In genomic region chr6:159311618-159312017, GRCh38 we compare ENCODE assay signal across 16 cellular contexts.
DNase-seq lines count a peak whose midpoint lies in the region; ATAC-seq, FAIRE-seq and TF ChIP-seq lines count a peak whose summit lies in the region.
"Had no signal": no experiment of that assay in that cellular context is flagged by ENCODE, and none has a peak within 500 bp of the region (broad histone marks: within the 10 kb centered on the region; RNA-seq: fewer than 3 reads in every experiment).

No MANE protein-coding gene starts in this region.

- H3K23me2 ChIP-seq in H9 (ENCODE audit: insufficient read length, low read depth, low read length, poor library complexity, severe bottlenecking), result no peaks in the 10 kb centered on the region

- H3K4me2 ChIP-seq in DND-41 (ENCODE audit: insufficient read depth, low read length) (no peak overlapping the region), H9 (ENCODE audit: insufficient read depth, insufficient read length, low read length) (no peak overlapping the region), HepG2 (ENCODE audit: low read depth, low read length) (no peak overlapping the region)

- ATAC-seq in DND-41 (ENCODE audit: insufficient read depth, low read depth) (no peak; the same call in 2 of the 3 replicates), WTC11 (peak; percentile 77), HepG2 (peak; percentile 78), GM18517 (IDR thresholded peaks at IDR 0.05; ENCODE audit: unreplicated experiment) (no peak), HG02763 (IDR thresholded peaks at IDR 0.05; ENCODE audit: unreplicated experiment) (no peak)
- ATAC-seq: activated naive CD8-positive, alpha-beta T cell treated with anti-CD3 and anti-CD28 coated beads, Interleukin-2, amount 50 U/mL, for 24 hours had no signal

- H2AFZ ChIP-seq in DND-41 (ENCODE audit: low read depth, low read length) (no peak overlapping the region), H9 (ENCODE audit: low read length) (no peak overlapping the region), HepG2 (ENCODE audit: low read length) (no peak overlapping the region)

- H3K18ac ChIP-seq in H9 (ENCODE audit: insufficient read length, low read depth, low read length), result no peak overlapping the region

- H2BK12ac ChIP-seq in H9 (ENCODE audit: insufficient read length, low read depth, low read length), result no peak overlapping the region

- no peak overlapping the region for H3K56ac ChIP-seq in H9 (ENCODE audit: insufficient read length, low read depth, low read length)

- H3K9me3 ChIP-seq in DND-41 (ENCODE audit: insufficient read depth, low read length, severe bottlenecking), result no peaks in the 10 kb centered on the region
- H3K9me3 ChIP-seq in H9 (ENCODE audit: control insufficient read depth, low read depth, low read length), result no peaks in the 10 kb centered on the region
- no peaks in the 10 kb centered on the region for H3K9me3 ChIP-seq in HepG2 (ENCODE audit: low read length)
- H3K9me3 ChIP-seq: ovary had no signal

- no peak overlapping the region for H4K5ac ChIP-seq in H9 (ENCODE audit: insufficient read length, low read depth, low read length)

- POLR2A ChIA-PET in WTC11 (lab: Charles Lee), result no interaction called here
- POLR2A ChIA-PET in HepG2 (lab: Yijun Ruan, JAX), result no interaction called here

- no peak overlapping the region for H2BK20ac ChIP-seq in H9 (ENCODE audit: low read depth, low read length, poor library complexity, severe bottlenecking)

- peaks cover 8% of the 10 kb centered on the region for H3K27me3 ChIP-seq in DND-41 (ENCODE audit: insufficient read depth, low read length, poor library complexity)
- no peaks in the 10 kb centered on the region for H3K27me3 ChIP-seq in H9 (ENCODE audit: insufficient read depth, low read length)
- H3K27me3 ChIP-seq in HepG2 (ENCODE audit: control insufficient read depth in 1 of 2, insufficient read depth in 2 of 2, low read length in 2 of 2), result no peaks in the 10 kb centered on the region; a peak in 1 of 5 replicates
- H3K27me3 ChIP-seq in dorsolateral prefrontal cortex, result peaks cover 0 to 7% (median 0%) of the 10 kb centered on the region in 45 donors
- H3K27me3 ChIP-seq: ovary had no signal

- no peaks in the 10 kb centered on the region for H3K4me1 ChIP-seq in DND-41 (ENCODE audit: insufficient read depth, low read length)
- H3K4me1 ChIP-seq in H9 (ENCODE audit: insufficient read depth, low read length), result no peaks in the 10 kb centered on the region
- H3K4me1 ChIP-seq in HepG2 (ENCODE audit: insufficient read depth, low read length), result no peaks in the 10 kb centered on the region

- H3K79me2 ChIP-seq in DND-41 (ENCODE audit: insufficient read depth, low read length) (no peaks in the 10 kb centered on the region), H9 (ENCODE audit: insufficient read depth, low read length) (no peaks in the 10 kb centered on the region), HepG2 (ENCODE audit: insufficient read depth, low read length) (no peaks in the 10 kb centered on the region)

- no TSS peak for BruUV-seq in HepG2 (replicated peaks; lab: Mats Ljungman, UMichigan)

- no peak for FAIRE-seq in HepG2 (lab: Jason Lieb, UNC)
- FAIRE-seq: colon had no signal

- H2BK15ac ChIP-seq in H9 (ENCODE audit: low read depth, low read length), result no peak overlapping the region

- CTCF ChIA-PET in WTC11 (lab: Charles Lee) (interaction anchor here (0.8 to 1.9 kb wide), 7 partner anchors 58 to 322 kb away, joined by 3 to 7 read pairs (median 3); partner anchors contain the start of gene FNDC1), HepG2 (lab: Yijun Ruan, JAX; ENCODE audit: low intra/inter-chr PET ratio, low total read pairs) (no interaction called here)

- H3K9me3 Mint-ChIP-seq in H9, result peaks cover 0 to 39% of the 10 kb centered on the region in 2 experiments; a peak in 2 of 5 replicates
- peaks cover 15% of the 10 kb centered on the region for H3K9me3 Mint-ChIP-seq in WTC11
- H3K9me3 Mint-ChIP-seq: activated B cell treated with CpG ODN at 0.5 μM for 24 hours; activated naive CD8-positive, alpha-beta T cell treated with anti-CD3 and anti-CD28 coated beads, Interleukin-2, amount 50 U/mL, for 24 hours had no signal

- H2BK120ac ChIP-seq in H9 (ENCODE audit: low read depth, low read length, poor library complexity, severe bottlenecking), result no peak overlapping the region

- H3K9ac ChIP-seq in DND-41 (ENCODE audit: low read depth, low read length) (no peak overlapping the region), H9 (ENCODE audit: extremely low read depth, insufficient read length, low read length) (no peak overlapping the region), HepG2 (ENCODE audit: insufficient read depth, low read depth, low read length) (no peak overlapping the region)

- H2BK5ac ChIP-seq in H9 (ENCODE audit: insufficient read length, low read length), result no peak overlapping the region

- peak; percentile 28 for TF ChIP-seq CTCF in DND-41 (IDR thresholded peaks at IDR 0.05; ENCODE audit: borderline replicate concordance, extremely low read depth, low read length, poor library complexity, severe bottlenecking)
- TF ChIP-seq CTCF in H9 (conservative IDR thresholded peaks at IDR 0.05), result peak; percentile 39; the same call in 2 of the 3 replicates
- TF ChIP-seq CTCF in WTC11 (IDR thresholded peaks at IDR 0.05), result no peak
- no peak for TF ChIP-seq CTCF in HepG2 (CRISPR knock-in tag; IDR thresholded peaks at IDR 0.05)
- no peak for TF ChIP-seq CTCF in dorsolateral prefrontal cortex (IDR thresholded peaks at IDR 0.05 in 54 of 56, conservative IDR thresholded peaks at IDR 0.05 in 2 of 56; ENCODE audit: low read depth in 1 of 56, partially characterized antibody in 56 of 56)

- H3K4ac ChIP-seq in H9 (ENCODE audit: low read depth, low read length), result no peak overlapping the region

- H3K27ac ChIP-seq in DND-41 (ENCODE audit: low read length) (no peak overlapping the region), H9 (ENCODE audit: insufficient read length, low read depth, low read length) (no peak overlapping the region), HepG2 (ENCODE audit: extremely low read length, insufficient read depth, low read length) (no peak overlapping the region), dorsolateral prefrontal cortex (no peak overlapping the region)
- H3K27ac ChIP-seq: ovary had no signal

- H3K23ac ChIP-seq in H9 (ENCODE audit: insufficient read length, low read depth, low read length), result no peak overlapping the region

- H4K20me1 ChIP-seq in DND-41 (ENCODE audit: insufficient read depth, low read length) (no peaks in the 10 kb centered on the region), H9 (ENCODE audit: control insufficient read depth, insufficient read depth, insufficient read length) (no peaks in the 10 kb centered on the region), HepG2 (ENCODE audit: insufficient read depth, low read length) (no peaks in the 10 kb centered on the region)

- H3K36me3 ChIP-seq in DND-41 (ENCODE audit: insufficient read depth, low read length) (no peaks in the 10 kb centered on the region), HepG2 (replicated peaks in 1 of 2; ENCODE audit: control insufficient read depth in 1 of 2, insufficient read depth in 2 of 2, low read length in 2 of 2) (no peaks in the 10 kb centered on the region)
- H3K36me3 ChIP-seq: ovary had no signal

- H3K27me3 Mint-ChIP-seq in H9 (ENCODE audit: low read depth), result no peaks in the 10 kb centered on the region; the same call in 1 of the 2 replicates
- H3K27me3 Mint-ChIP-seq in WTC11 (ENCODE audit: low read depth), result no peaks in the 10 kb centered on the region; the same call in 1 of the 2 replicates
- H3K27me3 Mint-ChIP-seq: activated B cell treated with CpG ODN at 0.5 μM for 24 hours; activated naive CD8-positive, alpha-beta T cell treated with anti-CD3 and anti-CD28 coated beads, Interleukin-2, amount 50 U/mL, for 24 hours had no signal

- H3K4me1 Mint-ChIP-seq in H9, result no peaks in the 10 kb centered on the region
- H3K4me1 Mint-ChIP-seq in WTC11, result no peaks in the 10 kb centered on the region
- H3K4me1 Mint-ChIP-seq: activated B cell treated with CpG ODN at 0.5 μM for 24 hours; activated naive CD8-positive, alpha-beta T cell treated with anti-CD3 and anti-CD28 coated beads, Interleukin-2, amount 50 U/mL, for 24 hours had no signal

- in situ Hi-C loops in HepG2 (cut with HindIII; ENCODE audit: extremely low pct_ligation_motif_present, low pct_unique_long_range_greater_than_20kb), result no loop called here

- TF ChIP-seq EP300 in HepG2 (IDR thresholded peaks at IDR 0.05; ENCODE audit: low read depth in 2 of 2, low read length in 2 of 2) (no peak), HepG2 (CRISPR knock-in tag; IDR thresholded peaks at IDR 0.05; ENCODE audit: borderline replicate concordance) (no peak)

- no peak for DNase-seq in DND-41
- no peak for DNase-seq in H9
- DNase-seq in WTC11 (ENCODE audit: low spot score), result no peak
- no peak for DNase-seq in HepG2 (ENCODE audit: low spot score)
- no peak for DNase-seq in AG08395 (ENCODE audit: low spot score)
- DNase-seq in dorsolateral prefrontal cortex, result no peak
- DNase-seq: activated B cell treated with CpG ODN at 0.5 μM for 24 hours; activated naive CD8-positive, alpha-beta T cell treated with anti-CD3 and anti-CD28 coated beads, Interleukin-2, amount 50 U/mL, for 24 hours; DMS79; Kasumi-1; NCI-H187 treated with DMSO at 0.1 percent for 48 hours; ovary; stimulated activated CD4-positive, alpha-beta T cell treated with anti-CD3 and anti-CD28 coated beads, Interleukin-15, amount 100 ng/mL, for 24 hours had no signal

- H3K4me3 Mint-ChIP-seq in H9 (no peak overlapping the region), WTC11 (no peak overlapping the region)
- H3K4me3 Mint-ChIP-seq: activated B cell treated with CpG ODN at 0.5 μM for 24 hours; activated naive CD8-positive, alpha-beta T cell treated with anti-CD3 and anti-CD28 coated beads, Interleukin-2, amount 50 U/mL, for 24 hours had no signal

- H4K8ac ChIP-seq in H9 (replicated peaks; ENCODE audit: insufficient read length, low read depth, low read length), result no peak overlapping the region

- intact Hi-C loops in HepG2 (cut with micrococcal nuclease; ENCODE audit: unreplicated experiment), result no loop called here
- intact Hi-C loops in dorsolateral prefrontal cortex (cut with DNase I), result no loop called here

- no peak overlapping the region for H3K14ac ChIP-seq in H9 (ENCODE audit: insufficient read depth, low read length)

- no peak overlapping the region for H3T11ph ChIP-seq in H9 (ENCODE audit: low read length)

- no peaks in the 10 kb centered on the region for H3K79me1 ChIP-seq in H9 (ENCODE audit: insufficient read depth, low read depth, low read length, poor library complexity, severe bottlenecking)

- TF ChIP-seq POLR2A in HepG2 (IDR thresholded peaks at IDR 0.05; ENCODE audit: insufficient read depth in 1 of 2, low read depth in 2 of 2, low read length in 2 of 2), result no peak

- H3K27ac Mint-ChIP-seq in H9 (no peak overlapping the region; a peak in 1 of 7 replicates), WTC11 (no peak overlapping the region)
- H3K27ac Mint-ChIP-seq: activated B cell treated with CpG ODN at 0.5 μM for 24 hours; activated naive CD8-positive, alpha-beta T cell treated with anti-CD3 and anti-CD28 coated beads, Interleukin-2, amount 50 U/mL, for 24 hours had no signal

- H2AK5ac ChIP-seq in H9 (ENCODE audit: insufficient read length, low read length), result no peak overlapping the region

- TF ChIP-seq RAD21 in HepG2 (CRISPR knock-in tag; IDR thresholded peaks at IDR 0.05), result no peak

- no CpG with 5 or more reads among the region's 4 CpGs for WGBS in H9 (ENCODE audit: extremely low coverage, insufficient read length, low lambda C conversion rate)
- whole genome bisulfite sequencing in HepG2 (ENCODE audit: low lambda C conversion rate), result under 1% methylated on average over 4 of the region's 4 CpGs

- no peak overlapping the region for H4K91ac ChIP-seq in H9 (ENCODE audit: insufficient read length, low read depth, low read length)

- H3K4me3 ChIP-seq in DND-41 (ENCODE audit: low read depth in 1 of 2, low read length in 2 of 2) (no peak overlapping the region), HepG2 (replicated peaks in 1 of 3; ENCODE audit: insufficient read depth in 1 of 3, low read depth in 2 of 3, low read length in 3 of 3) (no peak overlapping the region), dorsolateral prefrontal cortex (no peak overlapping the region)
- H3K4me3 ChIP-seq: ovary had no signal

- H3K36me3 Mint-ChIP-seq in H9 (ENCODE audit: insufficient read depth in 1 of 3, low read depth in 3 of 3) (no peaks in the 10 kb centered on the region), WTC11 (no peaks in the 10 kb centered on the region)

Comparison
In these comparisons a context has a peak if more than half of its experiments do, and no peak if none do; other contexts are left out.
1. ATAC-seq: peak in WTC11 (single experiment) and HepG2 (single experiment); none in DND-41 (single experiment), GM18517 (single experiment) and HG02763 (single experiment).
2. CTCF ChIP-seq: peak in DND-41 (single experiment) and H9 (single experiment); none in WTC11 (single experiment), HepG2 (single experiment) and dorsolateral prefrontal cortex (0 of 56).